1 cellular context compared by ENCODE assay signal in the genomic region with DNA sequence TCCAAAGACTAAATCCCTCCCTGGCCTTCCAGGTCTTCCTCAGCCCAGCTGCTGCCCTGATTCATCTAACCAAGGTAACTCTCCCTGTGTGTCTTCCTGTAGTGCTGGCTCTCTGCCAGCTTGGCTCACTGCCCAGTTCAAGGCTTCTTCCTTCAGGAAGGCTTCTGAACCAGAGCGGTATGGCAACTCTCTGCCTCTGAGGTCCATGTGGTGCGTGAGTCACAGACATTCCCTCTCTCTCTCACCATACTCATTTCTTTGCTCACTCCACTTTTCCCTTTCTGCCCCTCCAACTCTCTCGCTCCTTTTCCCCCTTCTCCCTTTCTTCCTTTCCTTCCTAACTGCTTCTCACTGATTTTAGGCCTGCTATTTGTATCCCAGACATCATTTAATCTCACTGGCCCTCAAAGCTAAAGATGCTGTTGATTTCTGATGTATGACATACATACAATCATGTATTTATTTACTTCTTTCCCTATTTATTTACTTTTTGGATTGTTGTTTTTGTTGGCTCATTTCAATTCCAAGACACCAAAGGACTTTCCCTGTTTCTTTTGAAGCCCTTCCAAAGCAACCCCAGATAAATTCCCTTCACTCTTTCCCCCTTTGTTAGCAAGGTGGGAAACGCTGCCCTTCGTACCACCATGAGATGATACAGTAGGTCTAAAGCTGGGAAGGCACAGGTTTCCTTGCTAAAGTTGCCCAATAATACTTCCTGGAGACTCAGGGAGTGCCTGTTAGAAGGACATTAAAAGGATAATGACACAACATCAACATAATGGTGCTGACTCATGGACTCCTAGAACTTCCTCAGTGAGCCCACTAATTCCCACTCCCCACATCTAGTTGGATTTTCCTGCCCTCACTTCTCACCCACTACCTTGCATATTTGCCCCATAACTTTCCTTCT.
TF ChIP-seq lines count a peak whose summit lies in the region.

No MANE protein-coding gene starts in this region.

TF ChIP-seq in GM23338, 12 proteins besides CTCF, POLR2A, EP300 and RAD21 (continued from another document):
- TF ChIP-seq, protein P1, sequence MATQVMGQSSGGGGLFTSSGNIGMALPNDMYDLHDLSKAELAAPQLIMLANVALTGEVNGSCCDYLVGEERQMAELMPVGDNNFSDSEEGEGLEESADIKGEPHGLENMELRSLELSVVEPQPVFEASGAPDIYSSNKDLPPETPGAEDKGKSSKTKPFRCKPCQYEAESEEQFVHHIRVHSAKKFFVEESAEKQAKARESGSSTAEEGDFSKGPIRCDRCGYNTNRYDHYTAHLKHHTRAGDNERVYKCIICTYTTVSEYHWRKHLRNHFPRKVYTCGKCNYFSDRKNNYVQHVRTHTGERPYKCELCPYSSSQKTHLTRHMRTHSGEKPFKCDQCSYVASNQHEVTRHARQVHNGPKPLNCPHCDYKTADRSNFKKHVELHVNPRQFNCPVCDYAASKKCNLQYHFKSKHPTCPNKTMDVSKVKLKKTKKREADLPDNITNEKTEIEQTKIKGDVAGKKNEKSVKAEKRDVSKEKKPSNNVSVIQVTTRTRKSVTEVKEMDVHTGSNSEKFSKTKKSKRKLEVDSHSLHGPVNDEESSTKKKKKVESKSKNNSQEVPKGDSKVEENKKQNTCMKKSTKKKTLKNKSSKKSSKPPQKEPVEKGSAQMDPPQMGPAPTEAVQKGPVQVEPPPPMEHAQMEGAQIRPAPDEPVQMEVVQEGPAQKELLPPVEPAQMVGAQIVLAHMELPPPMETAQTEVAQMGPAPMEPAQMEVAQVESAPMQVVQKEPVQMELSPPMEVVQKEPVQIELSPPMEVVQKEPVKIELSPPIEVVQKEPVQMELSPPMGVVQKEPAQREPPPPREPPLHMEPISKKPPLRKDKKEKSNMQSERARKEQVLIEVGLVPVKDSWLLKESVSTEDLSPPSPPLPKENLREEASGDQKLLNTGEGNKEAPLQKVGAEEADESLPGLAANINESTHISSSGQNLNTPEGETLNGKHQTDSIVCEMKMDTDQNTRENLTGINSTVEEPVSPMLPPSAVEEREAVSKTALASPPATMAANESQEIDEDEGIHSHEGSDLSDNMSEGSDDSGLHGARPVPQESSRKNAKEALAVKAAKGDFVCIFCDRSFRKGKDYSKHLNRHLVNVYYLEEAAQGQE (IDR thresholded peaks at IDR 0.05; ENCODE audit: unreplicated experiment) = no peak
- TF ChIP-seq JUNB (IDR thresholded peaks at IDR 0.05; ENCODE audit: unreplicated experiment) (no peak), ZNF114 (CRISPR knock-in tag; IDR thresholded peaks at IDR 0.05) (no peak), POLR2AphosphoS5 (IDR thresholded peaks at IDR 0.05; ENCODE audit: low read depth) (no peak), EZH2phosphoT487 (IDR thresholded peaks at IDR 0.05; ENCODE audit: unreplicated experiment) (no peak), EZH2 (IDR thresholded peaks at IDR 0.05; ENCODE audit: low read depth, unreplicated experiment) (no peak), STAT1 (IDR thresholded peaks at IDR 0.05; ENCODE audit: unreplicated experiment) (no peak)
- TF ChIP-seq, protein P2, sequence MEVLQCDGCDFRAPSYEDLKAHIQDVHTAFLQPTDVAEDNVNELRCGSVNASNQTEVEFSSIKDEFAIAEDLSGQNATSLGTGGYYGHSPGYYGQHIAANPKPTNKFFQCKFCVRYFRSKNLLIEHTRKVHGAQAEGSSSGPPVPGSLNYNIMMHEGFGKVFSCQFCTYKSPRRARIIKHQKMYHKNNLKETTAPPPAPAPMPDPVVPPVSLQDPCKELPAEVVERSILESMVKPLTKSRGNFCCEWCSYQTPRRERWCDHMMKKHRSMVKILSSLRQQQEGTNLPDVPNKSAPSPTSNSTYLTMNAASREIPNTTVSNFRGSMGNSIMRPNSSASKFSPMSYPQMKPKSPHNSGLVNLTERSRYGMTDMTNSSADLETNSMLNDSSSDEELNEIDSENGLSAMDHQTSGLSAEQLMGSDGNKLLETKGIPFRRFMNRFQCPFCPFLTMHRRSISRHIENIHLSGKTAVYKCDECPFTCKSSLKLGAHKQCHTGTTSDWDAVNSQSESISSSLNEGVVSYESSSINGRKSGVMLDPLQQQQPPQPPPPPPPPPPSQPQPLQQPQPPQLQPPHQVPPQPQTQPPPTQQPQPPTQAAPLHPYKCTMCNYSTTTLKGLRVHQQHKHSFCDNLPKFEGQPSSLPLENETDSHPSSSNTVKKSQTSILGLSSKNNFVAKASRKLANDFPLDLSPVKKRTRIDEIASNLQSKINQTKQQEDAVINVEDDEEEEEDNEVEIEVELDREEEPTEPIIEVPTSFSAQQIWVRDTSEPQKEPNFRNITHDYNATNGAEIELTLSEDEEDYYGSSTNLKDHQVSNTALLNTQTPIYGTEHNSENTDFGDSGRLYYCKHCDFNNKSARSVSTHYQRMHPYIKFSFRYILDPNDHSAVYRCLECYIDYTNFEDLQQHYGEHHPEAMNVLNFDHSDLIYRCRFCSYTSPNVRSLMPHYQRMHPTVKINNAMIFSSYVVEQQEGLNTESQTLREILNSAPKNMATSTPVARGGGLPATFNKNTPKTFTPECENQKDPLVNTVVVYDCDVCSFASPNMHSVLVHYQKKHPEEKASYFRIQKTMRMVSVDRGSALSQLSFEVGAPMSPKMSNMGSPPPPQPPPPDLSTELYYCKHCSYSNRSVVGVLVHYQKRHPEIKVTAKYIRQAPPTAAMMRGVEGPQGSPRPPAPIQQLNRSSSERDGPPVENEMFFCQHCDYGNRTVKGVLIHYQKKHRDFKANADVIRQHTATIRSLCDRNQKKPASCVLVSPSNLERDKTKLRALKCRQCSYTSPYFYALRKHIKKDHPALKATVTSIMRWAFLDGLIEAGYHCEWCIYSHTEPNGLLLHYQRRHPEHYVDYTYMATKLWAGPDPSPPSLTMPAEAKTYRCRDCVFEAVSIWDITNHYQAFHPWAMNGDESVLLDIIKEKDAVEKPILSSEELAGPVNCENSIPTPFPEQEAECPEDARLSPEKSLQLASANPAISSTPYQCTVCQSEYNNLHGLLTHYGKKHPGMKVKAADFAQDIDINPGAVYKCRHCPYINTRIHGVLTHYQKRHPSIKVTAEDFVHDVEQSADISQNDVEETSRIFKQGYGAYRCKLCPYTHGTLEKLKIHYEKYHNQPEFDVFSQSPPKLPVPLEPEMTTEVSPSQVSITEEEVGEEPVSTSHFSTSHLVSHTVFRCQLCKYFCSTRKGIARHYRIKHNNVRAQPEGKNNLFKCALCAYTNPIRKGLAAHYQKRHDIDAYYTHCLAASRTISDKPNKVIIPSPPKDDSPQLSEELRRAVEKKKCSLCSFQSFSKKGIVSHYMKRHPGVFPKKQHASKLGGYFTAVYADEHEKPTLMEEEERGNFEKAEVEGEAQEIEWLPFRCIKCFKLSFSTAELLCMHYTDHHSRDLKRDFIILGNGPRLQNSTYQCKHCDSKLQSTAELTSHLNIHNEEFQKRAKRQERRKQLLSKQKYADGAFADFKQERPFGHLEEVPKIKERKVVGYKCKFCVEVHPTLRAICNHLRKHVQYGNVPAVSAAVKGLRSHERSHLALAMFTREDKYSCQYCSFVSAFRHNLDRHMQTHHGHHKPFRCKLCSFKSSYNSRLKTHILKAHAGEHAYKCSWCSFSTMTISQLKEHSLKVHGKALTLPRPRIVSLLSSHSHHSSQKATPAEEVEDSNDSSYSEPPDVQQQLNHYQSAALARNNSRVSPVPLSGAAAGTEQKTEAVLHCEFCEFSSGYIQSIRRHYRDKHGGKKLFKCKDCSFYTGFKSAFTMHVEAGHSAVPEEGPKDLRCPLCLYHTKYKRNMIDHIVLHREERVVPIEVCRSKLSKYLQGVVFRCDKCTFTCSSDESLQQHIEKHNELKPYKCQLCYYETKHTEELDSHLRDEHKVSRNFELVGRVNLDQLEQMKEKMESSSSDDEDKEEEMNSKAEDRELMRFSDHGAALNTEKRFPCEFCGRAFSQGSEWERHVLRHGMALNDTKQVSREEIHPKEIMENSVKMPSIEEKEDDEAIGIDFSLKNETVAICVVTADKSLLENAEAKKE (CRISPR knock-in tag; IDR thresholded peaks at IDR 0.05) = no peak
TF ChIP-seq in GM23338: peak in this region for 0.
